Comparison of ENCODE assay signal across 9 cellular contexts in the genomic region with DNA sequence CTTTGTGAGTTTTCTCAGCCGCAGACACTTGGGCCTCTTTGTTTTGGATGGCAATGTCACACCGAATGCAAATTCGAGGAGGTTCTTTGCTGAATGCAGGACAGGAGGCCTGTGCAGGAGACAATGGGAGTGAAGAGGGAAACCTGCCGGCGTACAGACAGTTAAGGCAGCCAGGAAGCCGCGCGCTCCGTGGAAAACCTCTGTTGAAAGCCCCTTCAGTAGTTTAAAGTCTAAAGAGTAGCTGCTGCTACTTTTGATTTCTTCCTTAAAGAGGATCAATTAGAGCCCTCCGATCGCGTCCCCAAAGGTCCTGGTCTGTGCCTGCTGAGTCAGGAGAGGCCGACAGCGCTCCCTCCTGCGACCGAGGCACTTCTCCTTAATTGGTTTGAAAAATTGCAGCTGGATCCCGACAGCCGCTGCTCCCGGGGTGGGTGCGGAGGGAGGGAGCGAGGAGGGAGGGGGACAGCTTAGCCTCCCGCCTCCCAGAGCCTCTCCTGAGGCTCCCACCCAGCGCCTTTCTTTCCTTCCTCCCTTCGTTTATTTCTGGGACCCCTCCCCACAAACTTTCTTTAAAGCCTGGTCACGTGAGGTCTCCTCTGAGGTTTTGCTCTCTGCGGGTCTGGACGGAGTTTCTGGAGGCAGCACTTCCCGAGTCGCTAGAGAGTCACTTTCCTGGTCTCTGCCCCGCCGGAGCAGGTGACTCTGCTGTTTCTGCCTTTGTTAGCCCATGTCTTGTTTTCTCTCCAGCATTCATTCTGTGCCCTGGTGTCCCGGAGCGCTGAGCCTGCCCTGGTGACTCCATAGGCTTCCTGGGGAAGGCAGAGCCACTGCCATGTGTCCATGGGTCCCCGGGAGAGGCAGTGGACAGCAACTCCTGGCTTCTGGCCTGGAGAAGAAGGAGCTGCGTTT. TPM values are rescaled to one million over a fixed set of nuclear protein-coding genes. Genes with fewer than 3 reads are reported as not detected.
DNase-seq lines count a peak whose midpoint lies in the region; ATAC-seq and TF ChIP-seq lines count a peak whose summit lies in the region.
"Had no signal": no experiment of that assay in that cellular context is flagged by ENCODE, and none has a peak within 500 bp of the region (broad histone marks: within the 10 kb centered on the region; RNA-seq: fewer than 3 reads in every experiment).

No MANE protein-coding gene starts in this region.

- ATAC-seq in left lung, result peak; percentile 86
- ATAC-seq in stimulated activated naive CD8-positive, alpha-beta T cell treated with anti-CD3 and anti-CD28 coated beads, Interleukin-15, amount 100 ng/mL, for 72 hours, result no peak
- no peak for ATAC-seq in GM19328 (IDR thresholded peaks at IDR 0.05; ENCODE audit: unreplicated experiment)
- ATAC-seq: A549 had no signal

- H3K9me3 Mint-ChIP-seq in stimulated activated naive CD8-positive, alpha-beta T cell treated with anti-CD3 and anti-CD28 coated beads, Interleukin-15, amount 100 ng/mL, for 72 hours, result no peaks in the 10 kb centered on the region

- DNase-seq in NCI-H1436 (lab: John Stamatoyannopoulos, UW) (peak; percentile 47), NCI-H1436 treated with DMSO at 0.1 percent for 48 hours (lab: John Stamatoyannopoulos, UW) (no peak), NOMO-1 treated with DMSO at 0.1 percent for 48 hours (lab: John Stamatoyannopoulos, UW; ENCODE audit: unreplicated experiment) (peak; percentile 41), dermis blood vessel endothelial cell (peak; percentile 52), left lung (peak; percentile 62 to 85), inferior parietal cortex (ENCODE audit: extremely low spot score) (no peak)
- no peak for DNase-seq in stimulated activated naive CD8-positive, alpha-beta T cell treated with anti-CD3 and anti-CD28 coated beads, Interleukin-15, amount 100 ng/mL, for 72 hours

- no peaks in the 10 kb centered on the region for H3K27me3 ChIP-seq in left lung

- H3K36me3 ChIP-seq in left lung, result no peaks in the 10 kb centered on the region

- H3K4me1 ChIP-seq in left lung, result peaks cover 0 to 9% of the 10 kb centered on the region in 2 donors
- H3K4me1 ChIP-seq: A549 had no signal

- peaks cover 8% of the 10 kb centered on the region for H3K27me3 Mint-ChIP-seq in stimulated activated naive CD8-positive, alpha-beta T cell treated with anti-CD3 and anti-CD28 coated beads, Interleukin-15, amount 100 ng/mL, for 72 hours

- H3K9me3 ChIP-seq in left lung, result no peaks in the 10 kb centered on the region
- H3K9me3 ChIP-seq: A549 had no signal

- intact Hi-C loops in left lung (cut with DNase I), result no loop called here

- peak overlapping the region; percentile 37 to 41 for H3K4me3 ChIP-seq in left lung
- H3K4me3 ChIP-seq: A549 had no signal

- no peak for TF ChIP-seq CTCF in left lung (IDR thresholded peaks at IDR 0.05)

- peak overlapping the region; percentile 23 to 39 for H3K27ac ChIP-seq in left lung
- H3K27ac ChIP-seq: A549 had no signal

- peak overlapping the region; percentile 95 to 98 for H3K27ac Mint-ChIP-seq in stimulated activated naive CD8-positive, alpha-beta T cell treated with anti-CD3 and anti-CD28 coated beads, Interleukin-15, amount 100 ng/mL, for 72 hours

- H3K4me1 Mint-ChIP-seq in stimulated activated naive CD8-positive, alpha-beta T cell treated with anti-CD3 and anti-CD28 coated beads, Interleukin-15, amount 100 ng/mL, for 72 hours, result peaks cover 21% of the 10 kb centered on the region

- peak overlapping the region; percentile 85 to 94 for H3K4me3 Mint-ChIP-seq in stimulated activated naive CD8-positive, alpha-beta T cell treated with anti-CD3 and anti-CD28 coated beads, Interleukin-15, amount 100 ng/mL, for 72 hours

RNA-seq across cellular contexts. Expression of a gene that starts 22.3 kb away (rescaled TPM):
- total RNA-seq in dermis blood vessel endothelial cell (13.4 and 15.0 TPM in 2 replicates), left lung (1 to 10 TPM; 5.3 to 5.5 TPM)

RNA-seq across cellular contexts. Expression of a gene that starts 59.0 kb away (rescaled TPM):
- total RNA-seq in dermis blood vessel endothelial cell, result 0.74 and 0.85 TPM in 2 replicates
- under 1 TPM; 0.17 to 0.26 TPM for total RNA-seq in left lung

Comparison
In these comparisons a context has a peak if more than half of its experiments do, and no peak if none do; other contexts are left out.
1. DNase-seq: peak in NCI-H1436 (single experiment), NOMO-1 treated with DMSO at 0.1 percent for 48 hours (single experiment), dermis blood vessel endothelial cell (single experiment) and left lung (2 of 2); none in NCI-H1436 treated with DMSO at 0.1 percent for 48 hours (single experiment), stimulated activated naive CD8-positive, alpha-beta T cell treated with anti-CD3 and anti-CD28 coated beads, Interleukin-15, amount 100 ng/mL, for 72 hours (0 of 2) and inferior parietal cortex (single experiment).